8 cellular contexts compared by ENCODE assay signal in the genomic region with DNA sequence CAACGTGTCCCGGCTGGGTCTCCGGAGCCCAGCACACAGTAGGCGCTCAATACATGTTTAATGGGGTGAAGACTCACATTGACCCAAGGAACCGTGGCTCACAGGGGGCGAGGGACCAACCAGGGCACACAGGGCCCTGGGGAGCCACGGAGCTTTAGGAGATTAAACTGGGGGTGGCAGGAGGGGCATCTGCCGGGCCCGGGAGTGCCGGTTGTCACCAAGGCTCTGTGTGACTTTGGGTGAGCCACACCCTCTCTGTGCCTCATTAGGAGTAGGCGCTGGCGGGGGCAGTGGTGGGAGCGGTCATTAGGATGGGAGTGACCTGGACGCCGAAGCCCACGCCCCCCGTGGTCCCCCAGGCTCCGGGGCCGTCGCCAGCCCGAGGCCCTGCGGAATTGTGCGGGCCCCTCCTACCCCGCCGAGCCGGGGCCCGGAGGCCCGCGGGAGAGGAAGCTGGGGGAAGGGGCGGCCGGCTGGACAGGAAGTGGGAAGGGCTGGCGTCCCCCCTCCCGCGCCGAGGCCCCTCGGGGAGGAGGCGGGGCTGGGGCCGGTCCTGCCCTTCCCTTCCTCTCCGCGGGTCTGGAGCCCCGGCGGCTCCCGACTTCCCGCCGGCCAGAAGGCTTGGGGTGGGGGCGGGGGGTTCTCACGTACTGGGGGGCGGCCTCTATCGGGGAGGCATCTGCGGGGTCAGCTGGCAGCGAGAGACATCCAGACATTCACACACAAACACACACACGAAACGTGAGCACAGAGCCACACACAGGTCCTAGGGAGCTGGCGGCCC. TPM values are rescaled to one million over a fixed set of nuclear protein-coding genes. Genes with fewer than 3 reads are reported as not detected.
DNase-seq lines count a peak whose midpoint lies in the region; ATAC-seq, FAIRE-seq and TF ChIP-seq lines count a peak whose summit lies in the region.

No MANE protein-coding gene starts in this region.

- no TSS peak for BruUV-seq in mammary epithelial cell (replicated peaks; lab: Mats Ljungman, UMichigan)

- H3K36me3 ChIP-seq in mammary epithelial cell (ENCODE audit: insufficient read depth, low read length) (no peaks in the 10 kb centered on the region), small intestine (ENCODE audit: control insufficient read depth in 2 of 2, insufficient read depth in 2 of 2, low read length in 2 of 2) (no peaks in the 10 kb centered on the region)

- DNase-seq in DMS153 (lab: John Stamatoyannopoulos, UW) (peak; percentile 37), HK-2 (ENCODE audit: unreplicated experiment) (peak; percentile 88), RKO (ENCODE audit: low spot score) (peak; percentile 84), mammary epithelial cell (no peak), immature natural killer cell (peak; percentile 56 to 62 (median 61)), small intestine (no peak), putamen (ENCODE audit: low spot score) (no peak)

- CTCF ChIA-PET in mammary epithelial cell (lab: Charles Lee; ENCODE audit: low non-redundant PET) = no interaction called here

- H3K27me3 Mint-ChIP-seq in immature natural killer cell (ENCODE audit: low read depth in 3 of 3) = peaks cover 17 to 28% (median 24%) of the 10 kb centered on the region in 3 donors

- H3K9ac ChIP-seq in mammary epithelial cell (ENCODE audit: insufficient read depth, low read length) = no peak overlapping the region

- H3K9me3 Mint-ChIP-seq in immature natural killer cell = no peaks in the 10 kb centered on the region

- no peak for ATAC-seq in GM18909 (IDR thresholded peaks at IDR 0.05; ENCODE audit: poor library complexity, unreplicated experiment)

- peak overlapping the region; percentile 56 for H2AFZ ChIP-seq in mammary epithelial cell (ENCODE audit: low read depth, low read length)

- H3K27ac ChIP-seq in mammary epithelial cell (ENCODE audit: insufficient read depth, low read depth, low read length) (no peak overlapping the region), small intestine (ENCODE audit: low read depth in 1 of 2, low read length in 1 of 2) (peak overlapping the region; percentile 70 to 89)

- H3K4me2 ChIP-seq in mammary epithelial cell (ENCODE audit: insufficient read depth, low read depth, low read length) = peak overlapping the region; percentile 52

- TF ChIP-seq CTCF in mammary epithelial cell (conservative IDR thresholded peaks at IDR 0.05 in 1 of 2, IDR thresholded peaks at IDR 0.05 in 1 of 2; ENCODE audit: extremely low read depth in 1 of 2, insufficient read depth in 1 of 2, low read depth in 1 of 2, low read length in 2 of 2) = no peak

- no peaks in the 10 kb centered on the region for H4K20me1 ChIP-seq in mammary epithelial cell (ENCODE audit: insufficient read depth, low read length)

- intact Hi-C loops in mammary epithelial cell (cut with micrococcal nuclease) = no loop called here

- in situ Hi-C loops in mammary epithelial cell (cut with MboI; ENCODE audit: low sequenced_read_pairs in 2 of 2) = loop anchor here in 1 of 2 donors (10.0 kb wide), 1 partner anchor 143 kb away; the partner anchor contains the start of gene IQCN

- H3K27me3 ChIP-seq in mammary epithelial cell (ENCODE audit: insufficient read depth, low read length) (no peaks in the 10 kb centered on the region), small intestine (ENCODE audit: control insufficient read depth in 2 of 2, insufficient read depth in 2 of 2, low read length in 2 of 2) (no peaks in the 10 kb centered on the region)

- H3K27ac Mint-ChIP-seq in immature natural killer cell = peak overlapping the region; percentile 89 to 99 (median 98)

- H3K36me3 Mint-ChIP-seq in immature natural killer cell = no peaks in the 10 kb centered on the region

- 8% methylated on average over 5 of the region's 54 CpGs for WGBS in mammary epithelial cell (ENCODE audit: low coverage, missing lambda C conversion rate)
- 0 to 1% (median 0%) methylated on average over 33 to 53 of the region's 54 CpGs for WGBS in small intestine, 3 donors

- dilution Hi-C loops in mammary epithelial cell (cut with HindIII; ENCODE audit: low sequenced_read_pairs) = no loop called here

- peaks cover 25% of the 10 kb centered on the region for H3K79me2 ChIP-seq in mammary epithelial cell (ENCODE audit: insufficient read depth, low read length)

- FAIRE-seq in small intestine (lab: Jason Lieb, UNC) = no peak

- H3K9me3 ChIP-seq in mammary epithelial cell (replicated peaks; ENCODE audit: insufficient read depth, low read length) (no peaks in the 10 kb centered on the region), small intestine (ENCODE audit: control insufficient read depth, low read depth) (no peaks in the 10 kb centered on the region)

- peaks cover 27% of the 10 kb centered on the region for H3K4me1 ChIP-seq in mammary epithelial cell (ENCODE audit: insufficient read depth, low read length)
- peaks cover 2 to 7% of the 10 kb centered on the region in 2 donors for H3K4me1 ChIP-seq in small intestine (ENCODE audit: control insufficient read depth in 2 of 2, insufficient read depth in 1 of 2, low read depth in 1 of 2, low read length in 1 of 2)

- peaks cover 71 to 73% of the 10 kb centered on the region in 2 donors for H3K4me1 Mint-ChIP-seq in immature natural killer cell

- H3K4me3 Mint-ChIP-seq in immature natural killer cell = peak overlapping the region; percentile 87 to 91 (median 90)

- H3K4me3 ChIP-seq in mammary epithelial cell (replicated peaks in 1 of 3; ENCODE audit: insufficient read depth in 1 of 3, low read depth in 2 of 3, low read length in 3 of 3) (peak overlapping the region in 1 of 3 experiments; percentile 18), small intestine (ENCODE audit: low read depth in 1 of 2, low read length in 2 of 2) (peak overlapping the region in 1 of 2 donors; percentile 33)

RNA-seq across cellular contexts. Expression of gene SSBP4, which starts 1.8 kb away (rescaled TPM):
- 10 to 100 TPM; 34.0 to 41.0 TPM for total RNA-seq in mammary epithelial cell
- 14.3 TPM for polyA plus RNA-seq in mammary epithelial cell
- polyA minus RNA-seq in mammary epithelial cell = 1.7 TPM
- polyA plus RNA-seq in immature natural killer cell = 100 to 1,000 TPM in 2 of 3 donors, 10 to 100 TPM in 1; 73.5 to 122 (median 107) TPM
- 10 to 100 TPM; 15.9 to 51.7 (median 36.7) TPM for polyA plus RNA-seq in small intestine

RNA-seq across cellular contexts. Expression of gene LRRC25, which starts 20.0 kb away (rescaled TPM):
- total RNA-seq in mammary epithelial cell = not detected
- polyA plus RNA-seq in mammary epithelial cell (not detected), immature natural killer cell (10 to 100 TPM in 1 of 3 donors, 1 to 10 TPM in 2; 2.7 to 18.1 (median 7.7) TPM), small intestine (1 to 10 TPM in 2 of 3 donors, under 1 TPM in 1; 0.89 to 5.1 (median 3.2) TPM)
- polyA minus RNA-seq in mammary epithelial cell = not detected

RNA-seq across cellular contexts. Expression of gene ISYNA1, which starts 20.5 kb away (rescaled TPM):
- 10 to 100 TPM; 13.0 to 26.3 TPM for total RNA-seq in mammary epithelial cell
- polyA plus RNA-seq in mammary epithelial cell (14.9 TPM), immature natural killer cell (10 to 100 TPM; 29.7 to 32.2 (median 31.2) TPM), small intestine (10 to 100 TPM in 1 of 3 donors, 1 to 10 TPM in 2; 4.5 to 12.9 (median 5.7) TPM)
- 10.4 TPM for polyA minus RNA-seq in mammary epithelial cell

RNA-seq across cellular contexts. Expression of gene GDF15, which starts 31.5 kb away (rescaled TPM):
- total RNA-seq in mammary epithelial cell = 10 to 100 TPM; 78.7 to 93.2 TPM
- polyA plus RNA-seq in mammary epithelial cell (21.2 TPM), immature natural killer cell (not detected), small intestine (10 to 100 TPM in 2 of 3 donors, 1 to 10 TPM in 1; 4.5 to 27.5 (median 12.7) TPM)
- polyA minus RNA-seq in mammary epithelial cell = 1.8 TPM

Comparison
In these comparisons a context has a peak if more than half of its experiments do, and no peak if none do; other contexts are left out.
1. DNase-seq: peak in DMS153 (single experiment), HK-2 (single experiment), RKO (single experiment) and immature natural killer cell (3 of 3); none in mammary epithelial cell (single experiment), small intestine (single experiment) and putamen (single experiment).